ENCODE assay signal across 22 cellular contexts in genomic region chr4:121273191-121273590, GRCh38.
"Had no signal": no experiment of that assay in that cellular context is flagged by ENCODE, and none has a peak within 500 bp of the region (broad histone marks: within the 10 kb centered on the region; RNA-seq: fewer than 3 reads in every experiment).

No MANE protein-coding gene starts in this region.

- H3K27me3 ChIP-seq: foreskin keratinocyte, hepatocyte, right atrium auricular region, transverse colon, vagina had no signal

- H2AFZ ChIP-seq: hepatocyte had no signal

- H3K27me3 Mint-ChIP-seq: brain had no signal

- H3K4me3 Mint-ChIP-seq: activated B cell treated with CpG ODN at 0.5 μM for 24 hours; activated CD4-positive, alpha-beta T cell treated with anti-CD3 and anti-CD28 coated beads for 36 hours; activated naive CD4-positive, alpha-beta T cell treated with anti-CD3 and anti-CD28 coated beads, Interleukin-2, amount 10 ng/mL, durations not matched to agents 7 days and 5 days; brain; T-helper 17 cell had no signal

- H3K27ac Mint-ChIP-seq: activated B cell treated with CpG ODN at 0.5 μM for 24 hours; activated CD4-positive, alpha-beta T cell treated with anti-CD3 and anti-CD28 coated beads for 36 hours; activated naive CD4-positive, alpha-beta T cell treated with anti-CD3 and anti-CD28 coated beads, Interleukin-2, amount 10 ng/mL, durations not matched to agents 7 days and 5 days; brain; natural killer cell treated with Interleukin-12 subunit alpha and Interleukin-12 subunit beta and Interleukin-15 and Interleukin-18, amount 100 ng/mL, for 72 hours; T-helper 17 cell had no signal

- H3K36me3 Mint-ChIP-seq: activated naive CD4-positive, alpha-beta T cell treated with anti-CD3 and anti-CD28 coated beads, Interleukin-2, amount 10 ng/mL, durations not matched to agents 7 days and 5 days; brain had no signal

- H3K36me3 ChIP-seq: prostate gland, right atrium auricular region, stomach, transverse colon, vagina had no signal

- H3K79me2 ChIP-seq: hepatocyte had no signal

- H3K4me2 ChIP-seq: hepatocyte had no signal

- H3K4me3 ChIP-seq: hepatocyte, prostate gland, right atrium auricular region, stomach, transverse colon, vagina had no signal

- H3K9me3 Mint-ChIP-seq: activated B cell treated with CpG ODN at 0.5 μM for 24 hours; activated naive CD4-positive, alpha-beta T cell treated with anti-CD3 and anti-CD28 coated beads, Interleukin-2, amount 10 ng/mL, durations not matched to agents 7 days and 5 days; brain had no signal

- H3K4me1 Mint-ChIP-seq: activated B cell treated with CpG ODN at 0.5 μM for 24 hours, brain had no signal

- DNase-seq: activated B cell treated with CpG ODN at 0.5 μM for 24 hours; activated CD4-positive, alpha-beta T cell treated with anti-CD3 and anti-CD28 coated beads for 36 hours; activated CD4-positive, alpha-beta T cell treated with anti-CD3 and anti-CD28 coated beads, Interleukin-2, amount 50 U/mL, for 48 hours; activated effector memory CD4-positive, alpha-beta T cell treated with anti-CD3 and anti-CD28 coated beads, Interleukin-2, amount 50 U/mL, for 16 hours; activated naive CD4-positive, alpha-beta T cell treated with anti-CD3 and anti-CD28 coated beads, Interleukin-2, amount 10 ng/mL, durations not matched to agents 7 days and 5 days; aorta; central memory CD4-positive, alpha-beta T cell; dermis blood vessel endothelial cell; effector CD8-positive, alpha-beta T cell; left ventricle myocardium superior; midbrain; stimulated activated CD4-positive, alpha-beta T cell treated with anti-CD3 and anti-CD28 coated beads, Interleukin-1b, Interleukin-23, amount 100 ng/mL, for 48 hours; stomach; T-helper 17 cell; transverse colon had no signal

- H3K27ac ChIP-seq: foreskin keratinocyte, prostate gland, right atrium auricular region, stomach, transverse colon, vagina had no signal

- H3K9me3 ChIP-seq: prostate gland, right atrium auricular region, stomach, transverse colon, vagina had no signal

- H3K4me1 ChIP-seq: prostate gland, right atrium auricular region, stomach, transverse colon, vagina had no signal

- ATAC-seq: left ventricle myocardium superior, T-helper 17 cell had no signal
